In the genomic region with DNA sequence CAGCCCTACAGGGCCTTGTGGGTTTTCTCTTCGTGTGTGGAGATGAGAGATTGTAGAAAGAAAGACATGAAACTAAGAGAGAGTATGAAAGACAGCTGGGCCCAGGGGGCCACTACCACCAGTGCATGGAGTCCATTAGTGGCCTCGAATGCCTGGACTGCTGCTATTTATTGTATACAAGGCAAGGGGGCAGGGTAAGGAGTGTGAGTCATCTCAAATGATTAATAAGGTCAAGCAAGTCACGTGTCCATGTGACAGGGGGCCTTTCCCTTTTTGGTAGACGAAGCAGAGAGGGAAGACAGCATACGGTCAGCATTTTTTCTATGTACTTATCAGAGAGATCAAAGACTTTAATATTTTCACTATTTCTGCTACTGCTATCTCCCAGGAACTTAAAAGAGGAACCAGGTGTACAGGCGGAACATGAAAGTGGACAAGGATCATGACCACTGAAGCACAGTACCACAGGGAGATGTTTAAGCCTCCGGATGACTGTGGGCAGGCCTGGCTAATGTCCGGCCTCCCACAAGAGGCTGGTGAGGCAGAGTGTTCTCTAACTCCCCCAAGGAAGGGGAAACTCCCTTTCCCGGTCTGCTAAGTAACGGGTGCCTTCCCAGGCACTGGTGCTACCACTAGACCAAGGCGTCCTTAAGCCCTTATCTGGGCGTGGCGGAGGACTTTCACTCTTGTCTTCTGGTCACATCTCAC, we compare ENCODE assay signal across 1 cellular context.
TF ChIP-seq lines count a peak whose summit lies in the region.

No MANE protein-coding gene starts in this region.

TF ChIP-seq in HepG2, 621 proteins besides CTCF, POLR2A, EP300 and RAD21 (continued from another document and continues in another):
- no peak for TF ChIP-seq TFDP2 (CRISPR knock-in tag; IDR thresholded peaks at IDR 0.05)
- TF ChIP-seq TBP (CRISPR knock-in tag; IDR thresholded peaks at IDR 0.05), result no peak
- no peak for TF ChIP-seq CENPBD1 (CRISPR knock-in tag; IDR thresholded peaks at IDR 0.05; ENCODE audit: borderline replicate concordance, low read depth)
- no peak for TF ChIP-seq ZHX1 (CRISPR knock-in tag; IDR thresholded peaks at IDR 0.05; ENCODE audit: low read depth)
- no peak for TF ChIP-seq ZNF841 (CRISPR knock-in tag; IDR thresholded peaks at IDR 0.05; ENCODE audit: borderline replicate concordance)
- no peak for TF ChIP-seq NONO (IDR thresholded peaks at IDR 0.05)
- no peak for TF ChIP-seq NONO (CRISPR knock-in tag; conservative IDR thresholded peaks at IDR 0.05)
- TF ChIP-seq ZNF7 (CRISPR knock-in tag; IDR thresholded peaks at IDR 0.05), result no peak
- TF ChIP-seq NFRKB (IDR thresholded peaks at IDR 0.05), result no peak
- TF ChIP-seq ZNF331 (CRISPR knock-in tag; IDR thresholded peaks at IDR 0.05), result 0 out of 2 replicates have a peak, but pooled peaks have one; percentile 18
- no peak for TF ChIP-seq SALL2 (CRISPR knock-in tag; IDR thresholded peaks at IDR 0.05)
- TF ChIP-seq U2AF1 (optimal IDR thresholded peaks at IDR 0.05; ENCODE audit: low read depth, low read length), result no peak
- TF ChIP-seq, protein P1, sequence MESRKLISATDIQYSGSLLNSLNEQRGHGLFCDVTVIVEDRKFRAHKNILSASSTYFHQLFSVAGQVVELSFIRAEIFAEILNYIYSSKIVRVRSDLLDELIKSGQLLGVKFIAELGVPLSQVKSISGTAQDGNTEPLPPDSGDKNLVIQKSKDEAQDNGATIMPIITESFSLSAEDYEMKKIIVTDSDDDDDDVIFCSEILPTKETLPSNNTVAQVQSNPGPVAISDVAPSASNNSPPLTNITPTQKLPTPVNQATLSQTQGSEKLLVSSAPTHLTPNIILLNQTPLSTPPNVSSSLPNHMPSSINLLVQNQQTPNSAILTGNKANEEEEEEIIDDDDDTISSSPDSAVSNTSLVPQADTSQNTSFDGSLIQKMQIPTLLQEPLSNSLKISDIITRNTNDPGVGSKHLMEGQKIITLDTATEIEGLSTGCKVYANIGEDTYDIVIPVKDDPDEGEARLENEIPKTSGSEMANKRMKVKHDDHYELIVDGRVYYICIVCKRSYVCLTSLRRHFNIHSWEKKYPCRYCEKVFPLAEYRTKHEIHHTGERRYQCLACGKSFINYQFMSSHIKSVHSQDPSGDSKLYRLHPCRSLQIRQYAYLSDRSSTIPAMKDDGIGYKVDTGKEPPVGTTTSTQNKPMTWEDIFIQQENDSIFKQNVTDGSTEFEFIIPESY (CRISPR knock-in tag; IDR thresholded peaks at IDR 0.05), result no peak
- no peak for TF ChIP-seq ZNF788 (CRISPR knock-in tag; IDR thresholded peaks at IDR 0.05; ENCODE audit: borderline replicate concordance)
- no peak for TF ChIP-seq SMARCC2 (IDR thresholded peaks at IDR 0.05)
- peak; percentile 72 for TF ChIP-seq SAP130 (CRISPR knock-in tag; IDR thresholded peaks at IDR 0.05; ENCODE audit: low read depth)
- no peak for TF ChIP-seq ZNF574 (CRISPR knock-in tag; IDR thresholded peaks at IDR 0.05)
- TF ChIP-seq POLR2G (IDR thresholded peaks at IDR 0.05; ENCODE audit: low read depth, low read length), result no peak
- peak; percentile 41; the same call in 1 of the 2 replicates for TF ChIP-seq CREM (IDR thresholded peaks at IDR 0.05)
- TF ChIP-seq CREM (CRISPR knock-in tag; IDR thresholded peaks at IDR 0.05), result no peak
- no peak for TF ChIP-seq ZNF460 (CRISPR knock-in tag; IDR thresholded peaks at IDR 0.05; ENCODE audit: borderline replicate concordance)
- TF ChIP-seq, protein P2, sequence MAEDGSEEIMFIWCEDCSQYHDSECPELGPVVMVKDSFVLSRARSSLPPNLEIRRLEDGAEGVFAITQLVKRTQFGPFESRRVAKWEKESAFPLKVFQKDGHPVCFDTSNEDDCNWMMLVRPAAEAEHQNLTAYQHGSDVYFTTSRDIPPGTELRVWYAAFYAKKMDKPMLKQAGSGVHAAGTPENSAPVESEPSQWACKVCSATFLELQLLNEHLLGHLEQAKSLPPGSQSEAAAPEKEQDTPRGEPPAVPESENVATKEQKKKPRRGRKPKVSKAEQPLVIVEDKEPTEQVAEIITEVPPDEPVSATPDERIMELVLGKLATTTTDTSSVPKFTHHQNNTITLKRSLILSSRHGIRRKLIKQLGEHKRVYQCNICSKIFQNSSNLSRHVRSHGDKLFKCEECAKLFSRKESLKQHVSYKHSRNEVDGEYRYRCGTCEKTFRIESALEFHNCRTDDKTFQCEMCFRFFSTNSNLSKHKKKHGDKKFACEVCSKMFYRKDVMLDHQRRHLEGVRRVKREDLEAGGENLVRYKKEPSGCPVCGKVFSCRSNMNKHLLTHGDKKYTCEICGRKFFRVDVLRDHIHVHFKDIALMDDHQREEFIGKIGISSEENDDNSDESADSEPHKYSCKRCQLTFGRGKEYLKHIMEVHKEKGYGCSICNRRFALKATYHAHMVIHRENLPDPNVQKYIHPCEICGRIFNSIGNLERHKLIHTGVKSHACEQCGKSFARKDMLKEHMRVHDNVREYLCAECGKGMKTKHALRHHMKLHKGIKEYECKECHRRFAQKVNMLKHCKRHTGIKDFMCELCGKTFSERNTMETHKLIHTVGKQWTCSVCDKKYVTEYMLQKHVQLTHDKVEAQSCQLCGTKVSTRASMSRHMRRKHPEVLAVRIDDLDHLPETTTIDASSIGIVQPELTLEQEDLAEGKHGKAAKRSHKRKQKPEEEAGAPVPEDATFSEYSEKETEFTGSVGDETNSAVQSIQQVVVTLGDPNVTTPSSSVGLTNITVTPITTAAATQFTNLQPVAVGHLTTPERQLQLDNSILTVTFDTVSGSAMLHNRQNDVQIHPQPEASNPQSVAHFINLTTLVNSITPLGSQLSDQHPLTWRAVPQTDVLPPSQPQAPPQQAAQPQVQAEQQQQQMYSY (CRISPR knock-in tag; IDR thresholded peaks at IDR 0.05), result no peak
- TF ChIP-seq IKZF5 (CRISPR knock-in tag; IDR thresholded peaks at IDR 0.05), result 0 out of 2 replicates have a peak, but pooled peaks have one; percentile 44
- no peak for TF ChIP-seq MTA3 (CRISPR knock-in tag; IDR thresholded peaks at IDR 0.05)
- no peak for TF ChIP-seq ZNF24 (IDR thresholded peaks at IDR 0.05)
- TF ChIP-seq ZNF883 (CRISPR knock-in tag; IDR thresholded peaks at IDR 0.05; ENCODE audit: not compliant biosample characterization), result no peak
- no peak for TF ChIP-seq ATRX (CRISPR knock-in tag; IDR thresholded peaks at IDR 0.05; ENCODE audit: borderline replicate concordance)
- no peak for TF ChIP-seq ZNF563 (CRISPR knock-in tag; IDR thresholded peaks at IDR 0.05)
- TF ChIP-seq MZF1 (CRISPR knock-in tag; IDR thresholded peaks at IDR 0.05; ENCODE audit: borderline replicate concordance), result no peak
- TF ChIP-seq ZNF264 (CRISPR knock-in tag; IDR thresholded peaks at IDR 0.05), result peak; percentile 88
- TF ChIP-seq TBL1XR1 (IDR thresholded peaks at IDR 0.05; ENCODE audit: borderline replicate concordance, low read length, partially characterized antibody), result no peak
- peak; percentile 37; the same call in 1 of the 2 replicates for TF ChIP-seq BCL6 (CRISPR knock-in tag; IDR thresholded peaks at IDR 0.05)
- no peak for TF ChIP-seq KDM4B (CRISPR knock-in tag; IDR thresholded peaks at IDR 0.05)
- TF ChIP-seq CEBPG (CRISPR knock-in tag; IDR thresholded peaks at IDR 0.05), result no peak; the same call in 1 of the 2 replicates
- TF ChIP-seq, protein P3, sequence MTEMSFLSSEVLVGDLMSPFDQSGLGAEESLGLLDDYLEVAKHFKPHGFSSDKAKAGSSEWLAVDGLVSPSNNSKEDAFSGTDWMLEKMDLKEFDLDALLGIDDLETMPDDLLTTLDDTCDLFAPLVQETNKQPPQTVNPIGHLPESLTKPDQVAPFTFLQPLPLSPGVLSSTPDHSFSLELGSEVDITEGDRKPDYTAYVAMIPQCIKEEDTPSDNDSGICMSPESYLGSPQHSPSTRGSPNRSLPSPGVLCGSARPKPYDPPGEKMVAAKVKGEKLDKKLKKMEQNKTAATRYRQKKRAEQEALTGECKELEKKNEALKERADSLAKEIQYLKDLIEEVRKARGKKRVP (CRISPR knock-in tag; IDR thresholded peaks at IDR 0.05), result no peak
- TF ChIP-seq, protein P4, sequence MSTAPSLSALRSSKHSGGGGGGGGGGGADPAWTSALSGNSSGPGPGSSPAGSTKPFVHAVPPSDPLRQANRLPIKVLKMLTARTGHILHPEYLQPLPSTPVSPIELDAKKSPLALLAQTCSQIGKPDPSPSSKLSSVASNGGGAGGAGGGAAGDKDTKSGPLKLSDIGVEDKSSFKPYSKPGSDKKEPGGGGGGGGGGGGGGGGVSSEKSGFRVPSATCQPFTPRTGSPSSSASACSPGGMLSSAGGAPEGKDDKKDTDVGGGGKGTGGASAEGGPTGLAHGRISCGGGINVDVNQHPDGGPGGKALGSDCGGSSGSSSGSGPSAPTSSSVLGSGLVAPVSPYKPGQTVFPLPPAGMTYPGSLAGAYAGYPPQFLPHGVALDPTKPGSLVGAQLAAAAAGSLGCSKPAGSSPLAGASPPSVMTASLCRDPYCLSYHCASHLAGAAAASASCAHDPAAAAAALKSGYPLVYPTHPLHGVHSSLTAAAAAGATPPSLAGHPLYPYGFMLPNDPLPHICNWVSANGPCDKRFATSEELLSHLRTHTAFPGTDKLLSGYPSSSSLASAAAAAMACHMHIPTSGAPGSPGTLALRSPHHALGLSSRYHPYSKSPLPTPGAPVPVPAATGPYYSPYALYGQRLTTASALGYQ (CRISPR knock-in tag; IDR thresholded peaks at IDR 0.05), result no peak
- TF ChIP-seq ARNTL (CRISPR knock-in tag; IDR thresholded peaks at IDR 0.05), result peak; percentile 83
- TF ChIP-seq, protein P5, sequence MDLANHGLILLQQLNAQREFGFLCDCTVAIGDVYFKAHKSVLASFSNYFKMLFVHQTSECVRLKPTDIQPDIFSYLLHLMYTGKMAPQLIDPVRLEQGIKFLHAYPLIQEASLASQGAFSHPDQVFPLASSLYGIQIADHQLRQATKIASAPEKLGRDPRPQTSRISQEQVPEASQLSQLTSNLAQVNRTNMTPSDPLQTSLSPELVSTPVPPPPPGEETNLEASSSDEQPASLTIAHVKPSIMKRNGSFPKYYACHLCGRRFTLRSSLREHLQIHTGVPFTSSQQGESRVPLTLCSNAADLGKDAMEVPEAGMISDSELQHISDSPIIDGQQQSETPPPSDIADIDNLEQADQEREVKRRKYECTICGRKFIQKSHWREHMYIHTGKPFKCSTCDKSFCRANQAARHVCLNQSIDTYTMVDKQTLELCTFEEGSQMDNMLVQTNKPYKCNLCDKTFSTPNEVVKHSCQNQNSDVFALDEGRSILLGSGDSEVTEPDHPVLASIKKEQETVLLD (CRISPR knock-in tag; IDR thresholded peaks at IDR 0.05; ENCODE audit: low read depth), result no peak
- 0 out of 2 replicates have a peak, but pooled peaks have one; percentile 33 for TF ChIP-seq JUN (CRISPR knock-in tag; IDR thresholded peaks at IDR 0.05)
- no peak for TF ChIP-seq MTF1 (CRISPR knock-in tag; IDR thresholded peaks at IDR 0.05)
- TF ChIP-seq BHLHE40 (IDR thresholded peaks at IDR 0.05; ENCODE audit: low read length), result peak; percentile 80
- no peak for TF ChIP-seq MAF1 (CRISPR knock-in tag; IDR thresholded peaks at IDR 0.05; ENCODE audit: borderline replicate concordance)
